Comparison of ENCODE assay signal across 8 cellular contexts in the genomic region with DNA sequence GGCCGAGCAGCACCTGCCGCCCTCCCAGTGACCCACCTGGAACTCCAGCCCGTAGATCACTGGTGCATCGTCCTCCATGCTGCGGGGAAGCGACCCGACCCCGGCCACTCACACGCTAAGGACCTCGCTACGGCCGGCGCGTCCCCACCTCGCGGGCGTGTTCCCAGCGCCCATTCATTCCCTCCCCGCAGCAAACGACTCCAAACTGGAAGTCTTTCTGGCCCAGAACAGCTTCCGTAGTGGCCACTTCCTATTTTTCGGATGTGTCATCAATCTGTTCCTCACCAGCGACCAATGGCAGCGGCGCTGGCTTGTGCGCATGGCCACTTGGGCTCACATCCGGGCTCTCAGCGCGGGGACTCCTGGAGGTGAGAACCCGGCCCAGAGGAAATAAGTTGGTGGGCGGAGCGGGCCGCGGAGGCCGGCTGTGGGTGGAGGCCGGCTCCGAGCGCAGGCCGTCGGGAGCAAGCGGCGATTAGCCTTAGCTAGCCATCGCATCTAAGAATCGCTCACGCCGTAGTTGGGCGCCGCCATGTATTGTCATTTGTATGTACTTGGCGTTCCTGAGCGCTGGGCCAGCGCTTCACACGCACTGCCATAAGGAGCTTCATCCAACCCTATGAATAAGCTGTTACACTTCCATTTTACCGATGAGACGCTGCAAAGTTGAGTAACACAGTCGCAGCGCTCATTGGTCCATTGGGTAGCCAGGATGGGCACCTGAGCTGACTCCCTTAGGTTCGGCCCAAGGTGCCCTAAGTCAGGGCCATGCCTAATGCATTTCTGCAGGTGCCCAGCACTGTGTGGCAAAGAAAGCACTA. TPM values are rescaled to one million over a fixed set of nuclear protein-coding genes. Genes with fewer than 3 reads are reported as not detected.
DNase-seq lines count a peak whose midpoint lies in the region; ATAC-seq and TF ChIP-seq lines count a peak whose summit lies in the region.

TSS of gene EIPR1 (minus strand) at position 207 of the 821 bp plus-strand sequence. CDS start at position 78, 129 bp downstream.

- peak; percentile 94 to 95 for DNase-seq in AML-193 (lab: John Stamatoyannopoulos, UW)
- peak; percentile 99 for DNase-seq in NCI-H510A treated with DMSO at 0.1 percent for 48 hours (lab: John Stamatoyannopoulos, UW)
- DNase-seq in activated CD4-positive, alpha-beta T cell treated with anti-CD3 and anti-CD28 coated beads for 24 hours (ENCODE audit: low read depth in 2 of 2): peak; percentile 84 to 89
- peak; percentile 98 for DNase-seq in chondrocyte (ENCODE audit: low spot score)
- peak; percentile 93 for DNase-seq in kidney epithelial cell (ENCODE audit: low read depth)
- peak; percentile 92 for DNase-seq in stimulated activated CD4-positive, alpha-beta T cell treated with anti-CD3 and anti-CD28 coated beads, Interleukin-15, amount 100 ng/mL, for 48 hours (ENCODE audit: low read depth in 2 of 2)

- H3K4me3 ChIP-seq in kidney epithelial cell (ENCODE audit: low read depth, low read length): peak within 1 kb of the TSS; percentile 76

- ATAC-seq in HG03439 (IDR thresholded peaks at IDR 0.05; ENCODE audit: unreplicated experiment): peak; percentile 75

- H3K4me1 Mint-ChIP-seq in chondrocyte (ENCODE audit: low read depth): peaks cover 44% of the 10 kb centered on the region

- H3K27me3 Mint-ChIP-seq in chondrocyte (ENCODE audit: low read depth): no peaks in the 10 kb centered on the region

- H3K27me3 ChIP-seq in kidney epithelial cell (ENCODE audit: control insufficient read depth, insufficient read depth, low read length): no peaks in the 10 kb centered on the region

- TF ChIP-seq POLR2A in GM19193 (IDR thresholded peaks at IDR 0.05; ENCODE audit: extremely low read depth, insufficient read depth, insufficient read length): peak; percentile 86

- peaks cover 4% of the 10 kb centered on the region for H3K36me3 Mint-ChIP-seq in chondrocyte (ENCODE audit: low read depth)

- H3K36me3 ChIP-seq in kidney epithelial cell (ENCODE audit: control insufficient read depth, insufficient read depth, low read length): no peaks in the 10 kb centered on the region

- H3K27ac Mint-ChIP-seq in chondrocyte (ENCODE audit: unreplicated experiment): peak within 1 kb of the TSS; percentile 97

- peak within 1 kb of the TSS; percentile 94 for H3K4me3 Mint-ChIP-seq in chondrocyte (ENCODE audit: unreplicated experiment)

- H3K9me3 Mint-ChIP-seq in chondrocyte (ENCODE audit: low read depth): no peaks in the 10 kb centered on the region

- TF ChIP-seq CTCF in chondrocyte (IDR thresholded peaks at IDR 0.05) (peak; percentile 32), kidney epithelial cell (IDR thresholded peaks at IDR 0.05; ENCODE audit: insufficient read depth, low read length, poor library complexity, severe bottlenecking) (no peak)

RNA-seq across cellular contexts. Expression of gene EIPR1, which starts in this region (rescaled TPM):
- total RNA-seq in chondrocyte (17.8 to 26.8 TPM (median 18.2 TPM) in 3 replicates), kidney epithelial cell (62.2 and 67.2 TPM in 2 replicates)

Comparison
In these comparisons a context has a peak if more than half of its experiments do, and no peak if none do; other contexts are left out.
1. Peak in every context shown above with its lines: DNase-seq, ATAC-seq and H3K4me3 ChIP-seq.